13 cellular contexts compared by ENCODE assay signal in the genomic region with DNA sequence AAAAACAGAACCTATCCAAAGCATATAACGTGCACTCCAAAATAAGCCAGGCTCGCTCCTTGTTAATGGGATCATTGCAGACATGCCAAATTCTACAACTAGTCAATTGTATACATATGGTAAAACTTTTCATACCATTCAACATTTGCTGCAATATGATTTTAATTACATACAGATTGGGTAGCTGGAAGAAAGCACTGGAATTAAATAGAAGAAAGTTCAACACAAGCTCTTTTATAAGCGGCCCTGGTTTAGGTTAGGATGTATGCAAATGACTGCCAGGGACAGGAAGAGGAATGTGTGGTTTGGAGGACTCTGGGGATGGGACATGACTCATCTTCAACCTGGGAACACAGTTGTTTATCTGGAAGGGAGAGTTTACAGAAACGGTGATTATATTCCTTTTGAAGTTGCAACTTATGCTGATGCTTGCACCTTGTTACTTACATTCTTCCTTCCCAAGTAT.
DNase-seq lines count a peak whose midpoint lies in the region; ATAC-seq and TF ChIP-seq lines count a peak whose summit lies in the region.
"Had no signal": no experiment of that assay in that cellular context is flagged by ENCODE, and none has a peak within 500 bp of the region (broad histone marks: within the 10 kb centered on the region; RNA-seq: fewer than 3 reads in every experiment).

No MANE protein-coding gene starts in this region.

- H3K27ac ChIP-seq in A673 (ENCODE audit: low read depth, low read length, poor library complexity, severe bottlenecking), result no peak overlapping the region
- H3K27ac ChIP-seq in hepatocyte, result peak overlapping the region; percentile 65
- H3K27ac ChIP-seq in suprapubic skin, result no peak overlapping the region
- H3K27ac ChIP-seq: left ventricle myocardium inferior, thyroid gland had no signal

- H3K9me3 ChIP-seq in A673 (ENCODE audit: low read depth, low read length, poor library complexity, severe bottlenecking), result no peaks in the 10 kb centered on the region
- no peaks in the 10 kb centered on the region for H3K9me3 ChIP-seq in hepatocyte (ENCODE audit: low read depth)
- no peaks in the 10 kb centered on the region for H3K9me3 ChIP-seq in suprapubic skin
- H3K9me3 ChIP-seq: left ventricle myocardium inferior, thyroid gland had no signal

- DNase-seq in A673 (ENCODE audit: low spot score) (peak; percentile 70), HFFc6 (peak; percentile 81), WTC11 (ENCODE audit: low spot score) (no peak), hepatocyte (ENCODE audit: low spot score) (peak; percentile 47), suprapubic skin (ENCODE audit: low spot score in 2 of 2) (no peak), DMS79 treated with DMSO at 0.1 percent for 48 hours (lab: John Stamatoyannopoulos, UW) (no peak), NCI-H1092 treated with DMSO at 0.1 percent for 48 hours (lab: John Stamatoyannopoulos, UW) (no peak)
- no peak for DNase-seq in stimulated activated CD8-positive, alpha-beta memory T cell treated with anti-CD3 and anti-CD28 coated beads, Interleukin-4, amount 100 ng/mL, for 48 hours
- DNase-seq: activated CD8-positive, alpha-beta memory T cell treated with anti-CD3 and anti-CD28 coated beads for 24 hours; cerebellar nuclear complex; left ventricle myocardium inferior; SHP77; thyroid gland had no signal

- TF ChIP-seq CTCF in A673 (conservative IDR thresholded peaks at IDR 0.05; ENCODE audit: low read depth, low read length) (no peak), HFFc6 (IDR thresholded peaks at IDR 0.05) (no peak), WTC11 (IDR thresholded peaks at IDR 0.05) (no peak), hepatocyte (IDR thresholded peaks at IDR 0.05; ENCODE audit: poor library complexity) (no peak), suprapubic skin (IDR thresholded peaks at IDR 0.05) (no peak)

- ATAC-seq in WTC11, result peak; percentile 70

- H3K4me1 ChIP-seq in A673 (ENCODE audit: insufficient read depth, low read length, poor library complexity, severe bottlenecking), result peaks cover 29% of the 10 kb centered on the region
- peaks cover 24% of the 10 kb centered on the region for H3K4me1 ChIP-seq in hepatocyte (ENCODE audit: insufficient read depth)
- peaks cover 13% of the 10 kb centered on the region for H3K4me1 ChIP-seq in suprapubic skin

- no peaks in the 10 kb centered on the region for H3K27me3 ChIP-seq in A673 (replicated peaks; ENCODE audit: insufficient read depth, low read depth, low read length, poor library complexity)
- no peaks in the 10 kb centered on the region for H3K27me3 ChIP-seq in hepatocyte
- no peaks in the 10 kb centered on the region for H3K27me3 ChIP-seq in suprapubic skin
- H3K27me3 ChIP-seq: thyroid gland had no signal

- intact Hi-C loops in A673 (cut with micrococcal nuclease; ENCODE audit: unreplicated experiment), result loop anchor here (5.0 kb wide), 1 partner anchor 385 kb away; no protein-coding TSS in a partner anchor

- no peak overlapping the region for H3K4me3 ChIP-seq in A673 (ENCODE audit: low read depth, low read length, poor library complexity, severe bottlenecking)
- no peak overlapping the region for H3K4me3 ChIP-seq in hepatocyte
- no peak overlapping the region for H3K4me3 ChIP-seq in suprapubic skin
- H3K4me3 ChIP-seq: left ventricle myocardium inferior, thyroid gland had no signal

- TF ChIP-seq POLR2A in suprapubic skin (IDR thresholded peaks at IDR 0.05), result no peak

- no peak overlapping the region for H2AFZ ChIP-seq in hepatocyte

- H3K9me3 Mint-ChIP-seq in HFFc6, result no peaks in the 10 kb centered on the region
- H3K9me3 Mint-ChIP-seq in WTC11, result no peaks in the 10 kb centered on the region

- H3K4me2 ChIP-seq in hepatocyte, result peak overlapping the region; percentile 48

- no peak for TF ChIP-seq EP300 in suprapubic skin (IDR thresholded peaks at IDR 0.05)

- no TSS peak for BruUV-seq in A673 (replicated peaks; lab: Mats Ljungman, UMichigan)

- H3K4me1 Mint-ChIP-seq in HFFc6 (ENCODE audit: low read depth) (peaks cover 43% of the 10 kb centered on the region), WTC11 (peaks cover 26% of the 10 kb centered on the region)

- WGBS in hepatocyte (ENCODE audit: low lambda C conversion rate, missing lambda C conversion rate), result 33% methylated on average over 4 of the region's 4 CpGs
- WGBS in suprapubic skin, result 28% methylated on average over 4 of the region's 4 CpGs

- POLR2A ChIA-PET in A673 (lab: Charles Lee; ENCODE audit: low non-redundant PET) (no interaction called here), WTC11 (lab: Charles Lee) (no interaction called here)

- no peaks in the 10 kb centered on the region for H4K20me1 ChIP-seq in hepatocyte (ENCODE audit: insufficient read depth, poor library complexity, severe bottlenecking)

- H3K27ac Mint-ChIP-seq in HFFc6 (peak overlapping the region; percentile 85), WTC11 (peak overlapping the region; percentile 82)

- no peaks in the 10 kb centered on the region for H3K79me2 ChIP-seq in hepatocyte

- peak overlapping the region; percentile 66 for H3K4me3 Mint-ChIP-seq in HFFc6
- H3K4me3 Mint-ChIP-seq in WTC11, result no peak overlapping the region

- H3K36me3 Mint-ChIP-seq in HFFc6 (ENCODE audit: low read depth) (no peaks in the 10 kb centered on the region), WTC11 (no peaks in the 10 kb centered on the region)

- H3K9me2 ChIP-seq in hepatocyte (replicated peaks; ENCODE audit: insufficient read depth), result no peaks in the 10 kb centered on the region

- CTCF ChIA-PET in A673 (lab: Charles Lee), result interaction anchor here (0.6 kb wide), 1 partner anchor 64 kb away, joined by 3 read pairs; no protein-coding TSS in a partner anchor
- CTCF ChIA-PET in WTC11 (lab: Charles Lee), result interaction anchor here (0.6 to 1.9 kb wide), 4 partner anchors 64 to 257 kb away, joined by 4 to 7 read pairs (median 4); no protein-coding TSS in a partner anchor

- H3K27me3 Mint-ChIP-seq in HFFc6 (ENCODE audit: insufficient read depth), result no peaks in the 10 kb centered on the region; the same call in 1 of the 2 replicates
- no peaks in the 10 kb centered on the region for H3K27me3 Mint-ChIP-seq in WTC11 (ENCODE audit: low read depth)

- H3K36me3 ChIP-seq in A673 (ENCODE audit: insufficient read depth, low read length, poor library complexity, severe bottlenecking) (no peaks in the 10 kb centered on the region), hepatocyte (replicated peaks; ENCODE audit: insufficient read depth, low read depth) (no peaks in the 10 kb centered on the region), suprapubic skin (no peaks in the 10 kb centered on the region)
- H3K36me3 ChIP-seq: left ventricle myocardium inferior, thyroid gland had no signal

TF ChIP-seq in WTC11, 78 proteins besides CTCF, POLR2A, EP300 and RAD21:
- TF ChIP-seq TP53 (CRISPR knock-in tag; IDR thresholded peaks at IDR 0.05), result no peak
- no peak for TF ChIP-seq ZNF317 (CRISPR knock-in tag; IDR thresholded peaks at IDR 0.05; ENCODE audit: borderline replicate concordance, low read depth)
- no peak for TF ChIP-seq NFE2L1 (CRISPR knock-in tag; IDR thresholded peaks at IDR 0.05)
- no peak for TF ChIP-seq NFATC4 (CRISPR knock-in tag; IDR thresholded peaks at IDR 0.05)
- TF ChIP-seq HMGA2 (CRISPR knock-in tag; IDR thresholded peaks at IDR 0.05), result no peak
- TF ChIP-seq, protein P1, sequence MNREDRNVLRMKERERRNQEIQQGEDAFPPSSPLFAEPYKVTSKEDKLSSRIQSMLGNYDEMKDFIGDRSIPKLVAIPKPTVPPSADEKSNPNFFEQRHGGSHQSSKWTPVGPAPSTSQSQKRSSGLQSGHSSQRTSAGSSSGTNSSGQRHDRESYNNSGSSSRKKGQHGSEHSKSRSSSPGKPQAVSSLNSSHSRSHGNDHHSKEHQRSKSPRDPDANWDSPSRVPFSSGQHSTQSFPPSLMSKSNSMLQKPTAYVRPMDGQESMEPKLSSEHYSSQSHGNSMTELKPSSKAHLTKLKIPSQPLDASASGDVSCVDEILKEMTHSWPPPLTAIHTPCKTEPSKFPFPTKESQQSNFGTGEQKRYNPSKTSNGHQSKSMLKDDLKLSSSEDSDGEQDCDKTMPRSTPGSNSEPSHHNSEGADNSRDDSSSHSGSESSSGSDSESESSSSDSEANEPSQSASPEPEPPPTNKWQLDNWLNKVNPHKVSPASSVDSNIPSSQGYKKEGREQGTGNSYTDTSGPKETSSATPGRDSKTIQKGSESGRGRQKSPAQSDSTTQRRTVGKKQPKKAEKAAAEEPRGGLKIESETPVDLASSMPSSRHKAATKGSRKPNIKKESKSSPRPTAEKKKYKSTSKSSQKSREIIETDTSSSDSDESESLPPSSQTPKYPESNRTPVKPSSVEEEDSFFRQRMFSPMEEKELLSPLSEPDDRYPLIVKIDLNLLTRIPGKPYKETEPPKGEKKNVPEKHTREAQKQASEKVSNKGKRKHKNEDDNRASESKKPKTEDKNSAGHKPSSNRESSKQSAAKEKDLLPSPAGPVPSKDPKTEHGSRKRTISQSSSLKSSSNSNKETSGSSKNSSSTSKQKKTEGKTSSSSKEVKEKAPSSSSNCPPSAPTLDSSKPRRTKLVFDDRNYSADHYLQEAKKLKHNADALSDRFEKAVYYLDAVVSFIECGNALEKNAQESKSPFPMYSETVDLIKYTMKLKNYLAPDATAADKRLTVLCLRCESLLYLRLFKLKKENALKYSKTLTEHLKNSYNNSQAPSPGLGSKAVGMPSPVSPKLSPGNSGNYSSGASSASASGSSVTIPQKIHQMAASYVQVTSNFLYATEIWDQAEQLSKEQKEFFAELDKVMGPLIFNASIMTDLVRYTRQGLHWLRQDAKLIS (CRISPR knock-in tag; IDR thresholded peaks at IDR 0.05; ENCODE audit: borderline replicate concordance), result no peak
- TF ChIP-seq ELF4 (CRISPR knock-in tag; IDR thresholded peaks at IDR 0.05; ENCODE audit: low read depth), result no peak
- TF ChIP-seq TCF7 (CRISPR knock-in tag; IDR thresholded peaks at IDR 0.05; ENCODE audit: low read depth), result no peak
- TF ChIP-seq GTF2I (CRISPR knock-in tag; conservative IDR thresholded peaks at IDR 0.05), result no peak
- no peak for TF ChIP-seq EMX1 (CRISPR knock-in tag; IDR thresholded peaks at IDR 0.05)

Comparison
In these comparisons a context has a peak if more than half of its experiments do, and no peak if none do; other contexts are left out.
1. DNase-seq: peak in A673 (single experiment), HFFc6 (single experiment) and hepatocyte (single experiment); none in WTC11 (single experiment), suprapubic skin (0 of 2), DMS79 treated with DMSO at 0.1 percent for 48 hours (single experiment), NCI-H1092 treated with DMSO at 0.1 percent for 48 hours (single experiment) and stimulated activated CD8-positive, alpha-beta memory T cell treated with anti-CD3 and anti-CD28 coated beads, Interleukin-4, amount 100 ng/mL, for 48 hours (single experiment).